In the genomic region with DNA sequence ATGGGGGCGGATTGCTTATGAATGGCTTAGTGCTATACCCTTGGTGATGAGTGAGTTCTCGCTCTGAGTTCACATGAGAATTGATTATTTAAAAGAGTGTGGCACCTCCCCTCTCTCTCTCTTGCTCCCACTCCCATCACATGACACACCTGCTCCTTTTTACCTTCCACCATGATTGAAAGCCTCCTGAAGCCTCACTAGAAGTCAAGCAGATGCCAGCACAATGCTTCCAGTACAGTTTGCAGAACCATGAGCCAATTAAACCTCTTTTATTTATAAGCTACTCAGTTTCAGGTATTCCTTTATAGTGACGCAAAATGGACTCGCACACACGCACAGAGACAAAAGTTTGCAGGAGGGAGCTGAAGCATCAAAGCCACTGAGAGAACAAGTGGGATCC, we compare ENCODE assay signal across 1 cellular context.
A peak's percentile ranks its signal among the peaks of the same experiment; 100 is the strongest.
TF ChIP-seq lines count a peak whose summit lies in the region.

No MANE protein-coding gene starts in this region.

TF ChIP-seq in K562, 482 proteins besides CTCF, POLR2A, EP300 and RAD21 (continued from another document):
- TF ChIP-seq TRIM28 (IDR thresholded peaks at IDR 0.05), result peak; percentile 88
- no peak for TF ChIP-seq HNRNPK (IDR thresholded peaks at IDR 0.05; ENCODE audit: low read depth, low read length, poor library complexity, severe bottlenecking)
- peak; percentile 81 for TF ChIP-seq ZNF280A (IDR thresholded peaks at IDR 0.05; ENCODE audit: low read depth, partially characterized antibody)
- no peak for TF ChIP-seq CGGBP1 (CRISPR knock-in tag; IDR thresholded peaks at IDR 0.05)
- peak; percentile 37 to 53; a peak in 1 of 4 replicates for TF ChIP-seq TRIM24 (IDR thresholded peaks at IDR 0.05)
- TF ChIP-seq CBX5 (IDR thresholded peaks at IDR 0.05; ENCODE audit: borderline replicate concordance, low read depth), result 0 out of 2 replicates have a peak, but pooled peaks have one; percentile 8
- no peak for TF ChIP-seq CCNT2 (IDR thresholded peaks at IDR 0.05; ENCODE audit: borderline replicate concordance, extremely low read depth, insufficient read length, low read depth, low read length)
- TF ChIP-seq ZBTB12 (CRISPR knock-in tag; IDR thresholded peaks at IDR 0.05), result no peak
- TF ChIP-seq ZMIZ1 (IDR thresholded peaks at IDR 0.05; ENCODE audit: low read depth in 2 of 2, low read length in 2 of 2), result no peak
- no peak for TF ChIP-seq RBM39 (optimal IDR thresholded peaks at IDR 0.05; ENCODE audit: low read depth, low read length)
- TF ChIP-seq ZNF316 (IDR thresholded peaks at IDR 0.05), result peak; percentile 83
- TF ChIP-seq TARDBP (IDR thresholded peaks at IDR 0.05), result no peak
